1 cellular context compared by ENCODE assay signal in genomic region chr3:52232279-52233107, GRCh38.
TF ChIP-seq lines count a peak whose summit lies in the region.

No MANE protein-coding gene starts in this region.

TF ChIP-seq in GM12878, 131 proteins besides CTCF, POLR2A, EP300 and RAD21:
- TF ChIP-seq CBX5 (IDR thresholded peaks at IDR 0.05; ENCODE audit: low read depth) (no peak), RCOR1 (conservative IDR thresholded peaks at IDR 0.05; ENCODE audit: low read depth, low read length) (no peak), HCFC1 (IDR thresholded peaks at IDR 0.05; ENCODE audit: low read length) (no peak), SRF (IDR thresholded peaks at IDR 0.05; ENCODE audit: low read depth in 2 of 2, low read length in 2 of 2) (no peak), ZNF24 (IDR thresholded peaks at IDR 0.05) (no peak), MLLT1 (IDR thresholded peaks at IDR 0.05) (peak; percentile 71; the same call in 1 of the 2 replicates), PAX5 (IDR thresholded peaks at IDR 0.05; ENCODE audit: borderline replicate concordance, low read depth, low read length) (no peak), TAF1 (IDR thresholded peaks at IDR 0.05; ENCODE audit: borderline replicate concordance, low read depth, low read length) (no peak)
TF ChIP-seq in GM12878: peak in this region for 1.
